In genomic region chr2:202104286-202104870, GRCh38 we compare ENCODE assay signal across 9 cellular contexts. TPM values are rescaled to one million over a fixed set of nuclear protein-coding genes. Genes with fewer than 3 reads are reported as not detected.
DNase-seq lines count a peak whose midpoint lies in the region; ATAC-seq, FAIRE-seq and TF ChIP-seq lines count a peak whose summit lies in the region.
"Had no signal": no experiment of that assay in that cellular context is flagged by ENCODE, and none has a peak within 500 bp of the region (broad histone marks: within the 10 kb centered on the region; RNA-seq: fewer than 3 reads in every experiment).

No MANE protein-coding gene starts in this region.

- H3K27ac ChIP-seq in HepG2 (ENCODE audit: extremely low read length, insufficient read depth, low read length), result no peak overlapping the region
- H3K27ac ChIP-seq: epithelial cell of prostate had no signal

- 0% methylated on average over 2 of the region's 2 CpGs for WGBS in HepG2 (ENCODE audit: low lambda C conversion rate)

- no peak overlapping the region for H3K4me3 ChIP-seq in HepG2 (replicated peaks in 1 of 3; ENCODE audit: insufficient read depth in 1 of 3, low read depth in 2 of 3, low read length in 3 of 3)

- no peaks in the 10 kb centered on the region for H4K20me1 ChIP-seq in HepG2 (ENCODE audit: insufficient read depth, low read length)

- TF ChIP-seq EP300 in HepG2 (IDR thresholded peaks at IDR 0.05; ENCODE audit: low read depth in 2 of 2, low read length in 2 of 2) (no peak), HepG2 (CRISPR knock-in tag; IDR thresholded peaks at IDR 0.05; ENCODE audit: borderline replicate concordance) (no peak)

- no peak overlapping the region for H3K27ac Mint-ChIP-seq in activated naive CD8-positive, alpha-beta T cell treated with anti-CD3 and anti-CD28 coated beads, Interleukin-2, amount 10 ng/mL, durations not matched to agents 7 days and 5 days

- POLR2A ChIA-PET in activated naive CD8-positive, alpha-beta T cell treated with anti-CD3 and anti-CD28 coated beads, Interleukin-2, amount 10 ng/mL, durations not matched to agents 7 days and 5 days (lab: Charles Lee), result interaction anchor here (0.6 kb wide), 1 partner anchor 46 kb away, joined by 4 read pairs; no protein-coding TSS in a partner anchor
- POLR2A ChIA-PET in HepG2 (lab: Yijun Ruan, JAX), result no interaction called here

- H3K36me3 Mint-ChIP-seq in activated naive CD8-positive, alpha-beta T cell treated with anti-CD3 and anti-CD28 coated beads, Interleukin-2, amount 10 ng/mL, durations not matched to agents 7 days and 5 days, result no peaks in the 10 kb centered on the region

- peak; percentile 82 for TF ChIP-seq CTCF in GM12872 (IDR thresholded peaks at IDR 0.05; ENCODE audit: insufficient read depth, low read depth, low read length)
- peak; percentile 87 for TF ChIP-seq CTCF in HepG2 (CRISPR knock-in tag; IDR thresholded peaks at IDR 0.05)

- H3K9me3 ChIP-seq in HepG2 (ENCODE audit: low read length), result no peaks in the 10 kb centered on the region

- H3K9ac ChIP-seq in HepG2 (ENCODE audit: insufficient read depth, low read depth, low read length), result no peak overlapping the region

- peaks cover 4% of the 10 kb centered on the region for H3K4me1 Mint-ChIP-seq in activated naive CD8-positive, alpha-beta T cell treated with anti-CD3 and anti-CD28 coated beads, Interleukin-2, amount 10 ng/mL, durations not matched to agents 7 days and 5 days

- CTCF ChIA-PET in HepG2 (lab: Yijun Ruan, JAX; ENCODE audit: low intra/inter-chr PET ratio, low total read pairs), result interaction anchor here (0.7 to 2.0 kb wide), 2 partner anchors 73 to 244 kb away, joined by 3 to 27 read pairs; no protein-coding TSS in a partner anchor

- H3K36me3 ChIP-seq in HepG2 (replicated peaks in 1 of 2; ENCODE audit: control insufficient read depth in 1 of 2, insufficient read depth in 2 of 2, low read length in 2 of 2), result no peaks in the 10 kb centered on the region

- peaks cover 0 to 8% of the 10 kb centered on the region in 2 experiments; a peak in 1 of 5 replicates for H3K27me3 ChIP-seq in HepG2 (ENCODE audit: control insufficient read depth in 1 of 2, insufficient read depth in 2 of 2, low read length in 2 of 2)

- no peaks in the 10 kb centered on the region for H3K9me3 Mint-ChIP-seq in activated naive CD8-positive, alpha-beta T cell treated with anti-CD3 and anti-CD28 coated beads, Interleukin-2, amount 10 ng/mL, durations not matched to agents 7 days and 5 days

- peak; percentile 82 for FAIRE-seq in HepG2 (lab: Jason Lieb, UNC)

- ATAC-seq in activated naive CD8-positive, alpha-beta T cell treated with anti-CD3 and anti-CD28 coated beads, Interleukin-2, amount 10 ng/mL, durations not matched to agents 7 days and 5 days (ENCODE audit: low read depth), result peak; percentile 65
- ATAC-seq in HepG2, result peak; percentile 95
- ATAC-seq in HG03521 (IDR thresholded peaks at IDR 0.05; ENCODE audit: unreplicated experiment), result no peak
- no peak for ATAC-seq in HG03175 (IDR thresholded peaks at IDR 0.05; ENCODE audit: unreplicated experiment)

- in situ Hi-C loops in HepG2 (cut with HindIII; ENCODE audit: extremely low pct_ligation_motif_present, low pct_unique_long_range_greater_than_20kb), result loop anchor here (5.0 kb wide), 1 partner anchor 68 kb away; no protein-coding TSS in a partner anchor

- peaks cover 23% of the 10 kb centered on the region for H3K27me3 Mint-ChIP-seq in activated naive CD8-positive, alpha-beta T cell treated with anti-CD3 and anti-CD28 coated beads, Interleukin-2, amount 10 ng/mL, durations not matched to agents 7 days and 5 days

- no TSS peak for BruUV-seq in HepG2 (replicated peaks; lab: Mats Ljungman, UMichigan)

- H3K4me3 Mint-ChIP-seq in activated naive CD8-positive, alpha-beta T cell treated with anti-CD3 and anti-CD28 coated beads, Interleukin-2, amount 10 ng/mL, durations not matched to agents 7 days and 5 days, result no peak overlapping the region

- H3K4me2 ChIP-seq in HepG2 (ENCODE audit: low read depth, low read length), result no peak overlapping the region

- H2AFZ ChIP-seq in HepG2 (ENCODE audit: low read length), result no peak overlapping the region

- H3K4me1 ChIP-seq in HepG2 (ENCODE audit: insufficient read depth, low read length), result no peaks in the 10 kb centered on the region

- DNase-seq in A172 (ENCODE audit: low spot score) (peak; percentile 52), NCI-H69 (lab: John Stamatoyannopoulos, UW) (peak; percentile 61), HepG2 (ENCODE audit: low spot score) (peak; percentile 36), mucosa of gallbladder (ENCODE audit: low spot score) (no peak)
- peak; percentile 72 for DNase-seq in activated naive CD8-positive, alpha-beta T cell treated with anti-CD3 and anti-CD28 coated beads, Interleukin-2, amount 10 ng/mL, durations not matched to agents 7 days and 5 days

- H3K79me2 ChIP-seq in HepG2 (ENCODE audit: insufficient read depth, low read length), result no peaks in the 10 kb centered on the region

- intact Hi-C loops in HepG2 (cut with micrococcal nuclease; ENCODE audit: unreplicated experiment), result loop anchor here (1.0 to 2.0 kb wide), 2 partner anchors 74 to 244 kb away; no protein-coding TSS in a partner anchor

- peak; percentile 65 for TF ChIP-seq RAD21 in HepG2 (CRISPR knock-in tag; IDR thresholded peaks at IDR 0.05)

- no peak for TF ChIP-seq POLR2A in HepG2 (IDR thresholded peaks at IDR 0.05; ENCODE audit: insufficient read depth in 1 of 2, low read depth in 2 of 2, low read length in 2 of 2)

TF ChIP-seq in HepG2, 621 proteins besides CTCF, POLR2A, EP300 and RAD21 (continues in another document):
- peak; percentile 18; the same call in 1 of the 2 replicates for TF ChIP-seq NR2F2 (IDR thresholded peaks at IDR 0.05; ENCODE audit: borderline replicate concordance, low read depth)
- TF ChIP-seq KDM5B (CRISPR knock-in tag; IDR thresholded peaks at IDR 0.05; ENCODE audit: borderline replicate concordance), result no peak
- TF ChIP-seq ZNF883 (CRISPR knock-in tag; IDR thresholded peaks at IDR 0.05; ENCODE audit: not compliant biosample characterization), result no peak
- no peak for TF ChIP-seq CBX5 (CRISPR knock-in tag; IDR thresholded peaks at IDR 0.05; ENCODE audit: borderline replicate concordance)
- peak; percentile 36; the same call in 1 of the 2 replicates for TF ChIP-seq BORCS8-MEF2B (CRISPR knock-in tag; IDR thresholded peaks at IDR 0.05)
- 0 out of 2 replicates have a peak, but pooled peaks have one; percentile 34 for TF ChIP-seq ZNF770 (CRISPR knock-in tag; IDR thresholded peaks at IDR 0.05)
- TF ChIP-seq, protein P1, sequence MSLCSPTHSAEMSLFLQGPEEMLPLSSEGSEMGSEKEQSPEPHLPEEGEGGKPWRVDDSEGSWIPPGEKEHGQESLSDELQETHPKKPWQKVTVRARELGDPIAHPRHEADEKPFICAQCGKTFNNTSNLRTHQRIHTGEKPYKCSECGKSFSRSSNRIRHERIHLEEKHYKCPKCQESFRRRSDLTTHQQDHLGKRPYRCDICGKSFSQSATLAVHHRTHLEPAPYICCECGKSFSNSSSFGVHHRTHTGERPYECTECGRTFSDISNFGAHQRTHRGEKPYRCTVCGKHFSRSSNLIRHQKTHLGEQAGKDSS (CRISPR knock-in tag; IDR thresholded peaks at IDR 0.05; ENCODE audit: borderline replicate concordance, low read depth), result 0 out of 2 replicates have a peak, but pooled peaks have one; percentile 38

RNA-seq across cellular contexts. Expression of gene KIAA2012, which starts 31.3 kb away (rescaled TPM):
- total RNA-seq in A172 (2014; rRNA removed; shearing (Covaris generic)), result not detected in 2 replicates
- total RNA-seq in activated naive CD8-positive, alpha-beta T cell treated with anti-CD3 and anti-CD28 coated beads, Interleukin-2, amount 10 ng/mL, durations not matched to agents 7 days and 5 days, result not detected
- total RNA-seq in HepG2 (2016; rRNA removed; fragmentation: Illumina TruSeq; extraction: Trizol), result not detected in 2 replicates
- not detected in 2 replicates for total RNA-seq in HepG2 (2016; cell fraction: cytosol; rRNA removed; fragmentation: Illumina TruSeq; extraction: Trizol; ENCODE audit: low read depth)
- not detected in 2 replicates for total RNA-seq in HepG2 (2016; cell fraction: insoluble cytoplasmic fraction; rRNA removed; fragmentation: Illumina TruSeq; extraction: Trizol)
- not detected in 2 replicates for total RNA-seq in HepG2 (2016; cell fraction: membrane; rRNA removed; fragmentation: Illumina TruSeq; extraction: Trizol)
- total RNA-seq in HepG2 (2016; cell fraction: nucleus; rRNA removed; fragmentation: Illumina TruSeq; extraction: Trizol), result not detected in 2 replicates
- polyA plus RNA-seq in HepG2 (2011; rRNA removed), result not detected in 2 replicates
- not detected in 2 replicates for polyA plus RNA-seq in HepG2 (2011; cell fraction: cytosol; rRNA removed)
- not detected in 2 replicates for polyA plus RNA-seq in HepG2 (2011; cell fraction: nucleus; rRNA removed)
- polyA plus RNA-seq in HepG2 (2012), result not detected in 2 replicates
- polyA plus RNA-seq in HepG2 (2016; cell fraction: cytosol; fragmentation: Illumina TruSeq; extraction: Trizol; ENCODE audit: low read depth), result not detected in 2 replicates
- not detected in 2 replicates for polyA plus RNA-seq in HepG2 (2016; cell fraction: insoluble cytoplasmic fraction; fragmentation: Illumina TruSeq; extraction: Trizol; ENCODE audit: low read depth)
- polyA plus RNA-seq in HepG2 (2016; cell fraction: membrane; fragmentation: Illumina TruSeq; extraction: Trizol; ENCODE audit: low read depth), result not detected in 2 replicates
- not detected in 2 replicates for polyA plus RNA-seq in HepG2 (2016; cell fraction: nucleus; fragmentation: Illumina TruSeq; extraction: Trizol; ENCODE audit: insufficient read depth, low read depth)
- not detected in 2 replicates for polyA minus RNA-seq in HepG2 (2011; rRNA and poly(A)+ RNA removed; ENCODE audit: low replicate concordance)
- not detected in 2 replicates for polyA minus RNA-seq in HepG2 (2011; cell fraction: cytosol; rRNA and poly(A)+ RNA removed)
- polyA minus RNA-seq in HepG2 (2011; cell fraction: nucleus; rRNA and poly(A)+ RNA removed), result not detected in 2 replicates
- total RNA-seq in mucosa of gallbladder, result not detected

Comparison
In these comparisons a context has a peak if more than half of its experiments do, and no peak if none do; other contexts are left out.
1. ATAC-seq: peak in activated naive CD8-positive, alpha-beta T cell treated with anti-CD3 and anti-CD28 coated beads, Interleukin-2, amount 10 ng/mL, durations not matched to agents 7 days and 5 days (single experiment) and HepG2 (single experiment); none in HG03521 (single experiment) and HG03175 (single experiment).